ENCODE assay signal across 22 cellular contexts in genomic region chr11:1041936-1042608, GRCh38. TPM values are rescaled to one million over a fixed set of nuclear protein-coding genes. Genes with fewer than 3 reads are reported as not detected.
DNase-seq lines count a peak whose midpoint lies in the region; ATAC-seq and TF ChIP-seq lines count a peak whose summit lies in the region.
"Had no signal": no experiment of that assay in that cellular context is flagged by ENCODE, and none has a peak within 500 bp of the region (broad histone marks: within the 10 kb centered on the region; RNA-seq: fewer than 3 reads in every experiment).

No MANE protein-coding gene starts in this region.

- H3K9me3 ChIP-seq in BE2C (no peaks in the 10 kb centered on the region), lower lobe of right lung (no peaks in the 10 kb centered on the region)
- H3K9me3 ChIP-seq: adrenal gland had no signal

- H3K36me3 ChIP-seq in BE2C (no peaks in the 10 kb centered on the region), lower lobe of right lung (no peaks in the 10 kb centered on the region)
- H3K36me3 ChIP-seq: adrenal gland had no signal

- no peak overlapping the region for H3K4me3 ChIP-seq in BE2C (ENCODE audit: low read depth, low read length)
- H3K4me3 ChIP-seq in lower lobe of right lung, result no peak overlapping the region
- H3K4me3 ChIP-seq: adrenal gland had no signal

- TF ChIP-seq POLR2A in erythroblast (IDR thresholded peaks at IDR 0.05; ENCODE audit: low read length), result no peak

- DNase-seq in BE2C (peak; percentile 38), NCI-H146 treated with DMSO at 0.1 percent for 48 hours (lab: John Stamatoyannopoulos, UW; ENCODE audit: unreplicated experiment) (peak; percentile 6), erythroblast (lab: John Stamatoyannopoulos, UW) (peak; percentile 89 to 91), lower lobe of right lung (peak; percentile 57), islet precursor cell (no peak), NCI-H1417 (lab: John Stamatoyannopoulos, UW) (no peak)
- DNase-seq: activated CD4-positive, CD25-positive, alpha-beta regulatory T cell; cerebellar nuclear complex; foreskin melanocyte; GDM1; GOT3; Kasumi-1; NCI-H187; NCI-H510A treated with DMSO at 0.1 percent for 48 hours; nephron progenitor cell; T-cell had no signal

- H3K4me1 ChIP-seq in BE2C (no peaks in the 10 kb centered on the region), lower lobe of right lung (no peaks in the 10 kb centered on the region)
- H3K4me1 ChIP-seq: adrenal gland had no signal

- ATAC-seq in lower lobe of right lung (peak in 1 of 2 donors; percentile 23), HG03354 (IDR thresholded peaks at IDR 0.05; ENCODE audit: poor library complexity, severe bottlenecking, unreplicated experiment) (no peak), HG03280 (IDR thresholded peaks at IDR 0.05; ENCODE audit: unreplicated experiment) (no peak)

- H3K27ac ChIP-seq in lower lobe of right lung, result no peak overlapping the region
- H3K27ac ChIP-seq: adrenal gland, HL-60 had no signal

- no peaks in the 10 kb centered on the region for H3K27me3 ChIP-seq in BE2C
- peaks cover 19% of the 10 kb centered on the region for H3K27me3 ChIP-seq in lower lobe of right lung (ENCODE audit: low read depth)

- intact Hi-C loops in lower lobe of right lung (cut with DNase I), result no loop called here

- TF ChIP-seq CTCF in BE2C (IDR thresholded peaks at IDR 0.05; ENCODE audit: low read depth, low read length) (no peak), lower lobe of right lung (IDR thresholded peaks at IDR 0.05) (no peak)

RNA-seq across cellular contexts. Expression of gene MUC6, which starts 5.6 kb away (rescaled TPM):
- 0.54 TPM for polyA plus RNA-seq in BE2C (2012; ENCODE audit: insufficient read depth, insufficient read length, low read depth)
- total RNA-seq in lower lobe of right lung, result 0.09 TPM
- total RNA-seq: activated CD8-positive, alpha-beta memory T cell treated with anti-CD3 and anti-CD28 coated beads for 36 hours; renal cortical epithelial cell had no signal

RNA-seq across cellular contexts. Expression of gene MUC2, which starts 32.6 kb away (rescaled TPM):
- polyA plus RNA-seq in BE2C (2012; ENCODE audit: insufficient read depth, insufficient read length, low read depth), result not detected
- total RNA-seq in lower lobe of right lung, result not detected
- total RNA-seq: activated CD8-positive, alpha-beta memory T cell treated with anti-CD3 and anti-CD28 coated beads for 36 hours; renal cortical epithelial cell had no signal

Comparison
In these comparisons a context has a peak if more than half of its experiments do, and no peak if none do; other contexts are left out.
1. DNase-seq: peak in BE2C (single experiment), NCI-H146 treated with DMSO at 0.1 percent for 48 hours (single experiment), erythroblast (2 of 2) and lower lobe of right lung (single experiment); none in islet precursor cell (single experiment) and NCI-H1417 (0 of 3).